Comparison of ENCODE assay signal across 2 cellular contexts in the genomic region with DNA sequence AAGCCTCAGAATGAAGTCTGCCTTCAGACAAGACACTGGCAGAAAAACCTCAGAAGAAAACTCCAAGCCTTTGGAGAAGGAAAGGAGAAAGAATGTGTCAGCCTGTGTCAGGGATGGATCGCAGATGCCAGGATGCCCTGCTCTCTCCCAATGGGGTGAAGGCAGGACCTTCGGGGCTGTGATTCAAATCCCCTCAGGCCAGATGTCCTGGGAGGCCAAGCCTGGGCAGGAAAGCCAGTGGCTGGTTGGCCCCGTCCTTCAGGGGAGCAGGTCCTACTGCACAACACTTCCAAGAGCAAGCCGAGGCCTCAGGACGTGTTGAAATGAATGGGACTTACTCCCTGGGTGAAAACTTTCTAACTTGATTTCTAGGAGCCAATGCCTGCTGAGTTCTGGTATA.
TF ChIP-seq lines count a peak whose summit lies in the region.

No MANE protein-coding gene starts in this region.

TF ChIP-seq in K562, 482 proteins besides CTCF, POLR2A, EP300 and RAD21:
- TF ChIP-seq, protein P1, sequence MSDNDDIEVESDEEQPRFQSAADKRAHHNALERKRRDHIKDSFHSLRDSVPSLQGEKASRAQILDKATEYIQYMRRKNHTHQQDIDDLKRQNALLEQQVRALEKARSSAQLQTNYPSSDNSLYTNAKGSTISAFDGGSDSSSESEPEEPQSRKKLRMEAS (CRISPR knock-in tag; IDR thresholded peaks at IDR 0.05): no peak
- TF ChIP-seq MEF2D (tag; conservative IDR thresholded peaks at IDR 0.05; ENCODE audit: low read depth): no peak
- TF ChIP-seq NR2F6 (CRISPR knock-in tag; IDR thresholded peaks at IDR 0.05): no peak
- no peak for TF ChIP-seq SLC30A9 (CRISPR knock-in tag; IDR thresholded peaks at IDR 0.05)
- no peak for TF ChIP-seq ZNF134 (CRISPR knock-in tag; conservative IDR thresholded peaks at IDR 0.05)
- TF ChIP-seq, protein P2, sequence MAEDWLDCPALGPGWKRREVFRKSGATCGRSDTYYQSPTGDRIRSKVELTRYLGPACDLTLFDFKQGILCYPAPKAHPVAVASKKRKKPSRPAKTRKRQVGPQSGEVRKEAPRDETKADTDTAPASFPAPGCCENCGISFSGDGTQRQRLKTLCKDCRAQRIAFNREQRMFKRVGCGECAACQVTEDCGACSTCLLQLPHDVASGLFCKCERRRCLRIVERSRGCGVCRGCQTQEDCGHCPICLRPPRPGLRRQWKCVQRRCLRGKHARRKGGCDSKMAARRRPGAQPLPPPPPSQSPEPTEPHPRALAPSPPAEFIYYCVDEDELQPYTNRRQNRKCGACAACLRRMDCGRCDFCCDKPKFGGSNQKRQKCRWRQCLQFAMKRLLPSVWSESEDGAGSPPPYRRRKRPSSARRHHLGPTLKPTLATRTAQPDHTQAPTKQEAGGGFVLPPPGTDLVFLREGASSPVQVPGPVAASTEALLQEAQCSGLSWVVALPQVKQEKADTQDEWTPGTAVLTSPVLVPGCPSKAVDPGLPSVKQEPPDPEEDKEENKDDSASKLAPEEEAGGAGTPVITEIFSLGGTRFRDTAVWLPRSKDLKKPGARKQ (CRISPR knock-in tag; IDR thresholded peaks at IDR 0.05): no peak
- TF ChIP-seq, protein P3, sequence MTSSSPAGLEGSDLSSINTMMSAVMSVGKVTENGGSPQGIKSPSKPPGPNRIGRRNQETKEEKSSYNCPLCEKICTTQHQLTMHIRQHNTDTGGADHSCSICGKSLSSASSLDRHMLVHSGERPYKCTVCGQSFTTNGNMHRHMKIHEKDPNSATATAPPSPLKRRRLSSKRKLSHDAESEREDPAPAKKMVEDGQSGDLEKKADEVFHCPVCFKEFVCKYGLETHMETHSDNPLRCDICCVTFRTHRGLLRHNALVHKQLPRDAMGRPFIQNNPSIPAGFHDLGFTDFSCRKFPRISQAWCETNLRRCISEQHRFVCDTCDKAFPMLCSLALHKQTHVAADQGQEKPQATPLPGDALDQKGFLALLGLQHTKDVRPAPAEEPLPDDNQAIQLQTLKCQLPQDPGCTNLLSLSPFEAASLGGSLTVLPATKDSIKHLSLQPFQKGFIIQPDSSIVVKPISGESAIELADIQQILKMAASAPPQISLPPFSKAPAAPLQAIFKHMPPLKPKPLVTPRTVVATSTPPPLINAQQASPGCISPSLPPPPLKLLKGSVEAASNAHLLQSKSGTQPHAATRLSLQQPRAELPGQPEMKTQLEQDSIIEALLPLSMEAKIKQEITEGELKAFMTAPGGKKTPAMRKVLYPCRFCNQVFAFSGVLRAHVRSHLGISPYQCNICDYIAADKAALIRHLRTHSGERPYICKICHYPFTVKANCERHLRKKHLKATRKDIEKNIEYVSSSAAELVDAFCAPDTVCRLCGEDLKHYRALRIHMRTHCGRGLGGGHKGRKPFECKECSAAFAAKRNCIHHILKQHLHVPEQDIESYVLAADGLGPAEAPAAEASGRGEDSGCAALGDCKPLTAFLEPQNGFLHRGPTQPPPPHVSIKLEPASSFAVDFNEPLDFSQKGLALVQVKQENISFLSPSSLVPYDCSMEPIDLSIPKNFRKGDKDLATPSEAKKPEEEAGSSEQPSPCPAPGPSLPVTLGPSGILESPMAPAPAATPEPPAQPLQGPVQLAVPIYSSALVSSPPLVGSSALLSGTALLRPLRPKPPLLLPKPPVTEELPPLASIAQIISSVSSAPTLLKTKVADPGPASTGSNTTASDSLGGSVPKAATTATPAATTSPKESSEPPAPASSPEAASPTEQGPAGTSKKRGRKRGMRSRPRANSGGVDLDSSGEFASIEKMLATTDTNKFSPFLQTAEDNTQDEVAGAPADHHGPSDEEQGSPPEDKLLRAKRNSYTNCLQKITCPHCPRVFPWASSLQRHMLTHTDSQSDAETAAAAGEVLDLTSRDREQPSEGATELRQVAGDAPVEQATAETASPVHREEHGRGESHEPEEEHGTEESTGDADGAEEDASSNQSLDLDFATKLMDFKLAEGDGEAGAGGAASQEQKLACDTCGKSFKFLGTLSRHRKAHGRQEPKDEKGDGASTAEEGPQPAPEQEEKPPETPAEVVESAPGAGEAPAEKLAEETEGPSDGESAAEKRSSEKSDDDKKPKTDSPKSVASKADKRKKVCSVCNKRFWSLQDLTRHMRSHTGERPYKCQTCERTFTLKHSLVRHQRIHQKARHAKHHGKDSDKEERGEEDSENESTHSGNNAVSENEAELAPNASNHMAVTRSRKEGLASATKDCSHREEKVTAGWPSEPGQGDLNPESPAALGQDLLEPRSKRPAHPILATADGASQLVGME (CRISPR knock-in tag; IDR thresholded peaks at IDR 0.05): no peak
- TF ChIP-seq ZNF143 (CRISPR knock-in tag; IDR thresholded peaks at IDR 0.05): no peak
- no peak for TF ChIP-seq ZNF764 (CRISPR knock-in tag; IDR thresholded peaks at IDR 0.05; ENCODE audit: low read depth)
- TF ChIP-seq ZNF644 (tag; IDR thresholded peaks at IDR 0.05; ENCODE audit: low read depth): no peak
- no peak for TF ChIP-seq ZNF780A (CRISPR knock-in tag; IDR thresholded peaks at IDR 0.05)
- no peak for TF ChIP-seq HSF4 (CRISPR knock-in tag; IDR thresholded peaks at IDR 0.05; ENCODE audit: borderline replicate concordance)
- no peak for TF ChIP-seq GABPB1 (CRISPR knock-in tag; IDR thresholded peaks at IDR 0.05)
- no peak for TF ChIP-seq MTF1 (CRISPR knock-in tag; IDR thresholded peaks at IDR 0.05; ENCODE audit: borderline replicate concordance)
- TF ChIP-seq PPARD (CRISPR knock-in tag; IDR thresholded peaks at IDR 0.05): no peak
- TF ChIP-seq YY1 (IDR thresholded peaks at IDR 0.05; ENCODE audit: borderline replicate concordance in 1 of 3, control insufficient read depth in 1 of 3, extremely low read depth in 1 of 3, insufficient read depth in 3 of 3, insufficient read length in 1 of 3, insufficient replicate concordance in 2 of 3, low read depth in 1 of 3, low read length in 2 of 3): no peak
- TF ChIP-seq GTF2E2 (tag; IDR thresholded peaks at IDR 0.05): no peak
- TF ChIP-seq MAFK (IDR thresholded peaks at IDR 0.05; ENCODE audit: low read length): no peak
- no peak for TF ChIP-seq ETS2 (tag; IDR thresholded peaks at IDR 0.05; ENCODE audit: borderline replicate concordance, poor library complexity, severe bottlenecking)
- no peak for TF ChIP-seq MTA1 (IDR thresholded peaks at IDR 0.05; ENCODE audit: borderline replicate concordance)
TF ChIP-seq in K562: peak in this region for 0.

TF ChIP-seq in HepG2, 621 proteins besides CTCF, POLR2A, EP300 and RAD21:
- TF ChIP-seq, protein P4, sequence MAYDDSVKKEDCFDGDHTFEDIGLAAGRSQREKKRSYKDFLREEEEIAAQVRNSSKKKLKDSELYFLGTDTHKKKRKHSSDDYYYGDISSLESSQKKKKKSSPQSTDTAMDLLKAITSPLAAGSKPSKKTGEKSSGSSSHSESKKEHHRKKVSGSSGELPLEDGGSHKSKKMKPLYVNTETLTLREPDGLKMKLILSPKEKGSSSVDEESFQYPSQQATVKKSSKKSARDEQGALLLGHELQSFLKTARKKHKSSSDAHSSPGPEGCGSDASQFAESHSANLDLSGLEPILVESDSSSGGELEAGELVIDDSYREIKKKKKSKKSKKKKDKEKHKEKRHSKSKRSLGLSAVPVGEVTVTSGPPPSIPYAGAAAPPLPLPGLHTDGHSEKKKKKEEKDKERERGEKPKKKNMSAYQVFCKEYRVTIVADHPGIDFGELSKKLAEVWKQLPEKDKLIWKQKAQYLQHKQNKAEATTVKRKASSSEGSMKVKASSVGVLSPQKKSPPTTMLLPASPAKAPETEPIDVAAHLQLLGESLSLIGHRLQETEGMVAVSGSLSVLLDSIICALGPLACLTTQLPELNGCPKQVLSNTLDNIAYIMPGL (CRISPR knock-in tag; IDR thresholded peaks at IDR 0.05; ENCODE audit: borderline replicate concordance in 1 of 2, low read depth in 1 of 2): no peak
- no peak for TF ChIP-seq FIP1L1 (IDR thresholded peaks at IDR 0.05; ENCODE audit: borderline replicate concordance, insufficient read depth, low read depth, low read length)
- TF ChIP-seq KLF12 (CRISPR knock-in tag; IDR thresholded peaks at IDR 0.05; ENCODE audit: borderline replicate concordance): no peak
- no peak for TF ChIP-seq HOXA7 (CRISPR knock-in tag; IDR thresholded peaks at IDR 0.05)
- no peak for TF ChIP-seq ZNF703 (CRISPR knock-in tag; IDR thresholded peaks at IDR 0.05; ENCODE audit: borderline replicate concordance)
- TF ChIP-seq ZFP36L1 (CRISPR knock-in tag; IDR thresholded peaks at IDR 0.05): no peak
- no peak for TF ChIP-seq EHMT2 (IDR thresholded peaks at IDR 0.05; ENCODE audit: borderline replicate concordance, low read depth, low read length)
TF ChIP-seq in HepG2: peak in this region for 0.
